ENCODE assay signal across 13 cellular contexts in genomic region chr15:31357148-31357547, GRCh38. TPM values are rescaled to one million over a fixed set of nuclear protein-coding genes. Genes with fewer than 3 reads are reported as not detected.
DNase-seq lines count a peak whose midpoint lies in the region; ATAC-seq and TF ChIP-seq lines count a peak whose summit lies in the region.
"Had no signal": no experiment of that assay in that cellular context is flagged by ENCODE, and none has a peak within 500 bp of the region (broad histone marks: within the 10 kb centered on the region; RNA-seq: fewer than 3 reads in every experiment).

No MANE protein-coding gene starts in this region.

- peaks cover 8% of the 10 kb centered on the region for H3K9me3 Mint-ChIP-seq in activated CD4-positive, alpha-beta T cell treated with anti-CD3 and anti-CD28 coated beads for 36 hours (ENCODE audit: low read depth)
- no peaks in the 10 kb centered on the region for H3K9me3 Mint-ChIP-seq in stimulated activated memory B cell treated with anti-CD40 and anti-IgM and Interleukin-4, amounts not matched to agents 10 μg/mL and 1 μg/mL and 100 μg/mL, for 72 hours

- H4K5ac ChIP-seq in mesendoderm (ENCODE audit: low read length), result no peak overlapping the region

- POLR2A ChIA-PET in activated CD4-positive, alpha-beta T cell treated with anti-CD3 and anti-CD28 coated beads for 36 hours (lab: Charles Lee), result interaction anchor here (0.8 to 1.5 kb wide), 7 partner anchors 9 to 102 kb away, joined by 3 to 6 read pairs (median 4); no protein-coding TSS in a partner anchor

- peaks cover 48% of the 10 kb centered on the region for H3K36me3 Mint-ChIP-seq in activated CD4-positive, alpha-beta T cell treated with anti-CD3 and anti-CD28 coated beads for 36 hours (ENCODE audit: low read depth)
- H3K36me3 Mint-ChIP-seq in stimulated activated memory B cell treated with anti-CD40 and anti-IgM and Interleukin-4, amounts not matched to agents 10 μg/mL and 1 μg/mL and 100 μg/mL, for 72 hours, result peaks cover 32% of the 10 kb centered on the region

- no peak overlapping the region for H2BK5ac ChIP-seq in mesendoderm (ENCODE audit: low read length)

- H3K4me2 ChIP-seq in OCI-LY1 (ENCODE audit: low read length) (peak overlapping the region; percentile 62), mesendoderm (ENCODE audit: low read length) (no peak overlapping the region)

- no peaks in the 10 kb centered on the region for H3K9me3 ChIP-seq in OCI-LY1 (ENCODE audit: low read length)
- H3K9me3 ChIP-seq: thoracic aorta had no signal

- H3K56ac ChIP-seq in mesendoderm (ENCODE audit: low read length), result no peak overlapping the region

- H3K27ac ChIP-seq in OCI-LY1 (ENCODE audit: low read depth, low read length, poor library complexity, severe bottlenecking) (peak overlapping the region; percentile 98), dorsolateral prefrontal cortex (peak overlapping the region in 52 of 59 donors; percentile 13 to 100 (median 91)), mesendoderm (ENCODE audit: low read depth, low read length) (no peak overlapping the region)

- peaks cover 36% of the 10 kb centered on the region for H3K79me1 ChIP-seq in mesendoderm (ENCODE audit: low read length)

- peaks cover 99% of the 10 kb centered on the region for H3K4me1 Mint-ChIP-seq in activated CD4-positive, alpha-beta T cell treated with anti-CD3 and anti-CD28 coated beads for 36 hours
- peaks cover 99% of the 10 kb centered on the region for H3K4me1 Mint-ChIP-seq in stimulated activated memory B cell treated with anti-CD40 and anti-IgM and Interleukin-4, amounts not matched to agents 10 μg/mL and 1 μg/mL and 100 μg/mL, for 72 hours

- no peak for TF ChIP-seq CTCF in OCI-LY1 (IDR thresholded peaks at IDR 0.05; ENCODE audit: low read length)
- no peak for TF ChIP-seq CTCF in dorsolateral prefrontal cortex (IDR thresholded peaks at IDR 0.05 in 54 of 56, conservative IDR thresholded peaks at IDR 0.05 in 2 of 56; ENCODE audit: low read depth in 1 of 56, partially characterized antibody in 56 of 56)

- intact Hi-C loops in activated CD4-positive, alpha-beta T cell treated with anti-CD3 and anti-CD28 coated beads for 36 hours (cut with DNase I, micrococcal nuclease), result no loop called here
- intact Hi-C loops in dorsolateral prefrontal cortex (cut with DNase I), result no loop called here

- no peak overlapping the region for H3K23ac ChIP-seq in mesendoderm (ENCODE audit: low read length)

- no peak for ATAC-seq in activated CD4-positive, alpha-beta T cell treated with anti-CD3 and anti-CD28 coated beads for 36 hours
- no peak for ATAC-seq in stimulated activated memory B cell treated with anti-CD40 and anti-IgM and Interleukin-4, amounts not matched to agents 10 μg/mL and 1 μg/mL and 100 μg/mL, for 72 hours
- no peak for ATAC-seq in HG03095 (IDR thresholded peaks at IDR 0.05; ENCODE audit: unreplicated experiment)

- H3K36me3 ChIP-seq in OCI-LY1 (ENCODE audit: insufficient read depth, low read length), result peaks cover 16% of the 10 kb centered on the region; the same call in 1 of the 2 replicates
- H3K36me3 ChIP-seq in mesendoderm (ENCODE audit: control insufficient read depth, insufficient read depth, low read length), result no peaks in the 10 kb centered on the region

- H3K4me3 ChIP-seq in OCI-LY1 (ENCODE audit: low read depth, low read length, poor library complexity, severe bottlenecking) (peak overlapping the region; percentile 27), dorsolateral prefrontal cortex (no peak overlapping the region), mesendoderm (ENCODE audit: low read length) (no peak overlapping the region)
- H3K4me3 ChIP-seq: thoracic aorta had no signal

- H2BK15ac ChIP-seq in mesendoderm (replicated peaks; ENCODE audit: low read depth), result no peak overlapping the region

- H4K20me1 ChIP-seq in OCI-LY1 (ENCODE audit: insufficient read depth, low read length), result no peaks in the 10 kb centered on the region

- no peak overlapping the region for H3K4ac ChIP-seq in mesendoderm (ENCODE audit: low read depth, low read length)

- H2BK120ac ChIP-seq in mesendoderm (ENCODE audit: low read depth, low read length), result no peak overlapping the region

- no peaks in the 10 kb centered on the region for H3K9me2 ChIP-seq in OCI-LY1 (ENCODE audit: low read depth, low read length)

- no peak overlapping the region for H3K18ac ChIP-seq in mesendoderm (ENCODE audit: low read length)

- CTCF ChIA-PET in activated CD4-positive, alpha-beta T cell treated with anti-CD3 and anti-CD28 coated beads for 36 hours (lab: Charles Lee), result interaction anchor here (0.9 to 4.9 kb wide), 8 partner anchors 9 to 133 kb away, joined by 3 to 28 read pairs (median 6); no protein-coding TSS in a partner anchor

- no CpG with 5 or more reads among the region's 13 CpGs for WGBS in mesendoderm (ENCODE audit: extremely low coverage, insufficient coverage, low lambda C conversion rate)

- no peak overlapping the region for H4K8ac ChIP-seq in mesendoderm (ENCODE audit: low read depth, low read length)

- DNase-seq in activated CD4-positive, alpha-beta T cell treated with anti-CD3 and anti-CD28 coated beads for 36 hours, result peak; percentile 59
- DNase-seq in activated CD4-positive, alpha-beta T cell treated with anti-CD3 and anti-CD28 coated beads for 4 hours, result no peak
- DNase-seq in dorsolateral prefrontal cortex (no peak), mesendoderm (no peak), midbrain (lab: John Stamatoyannopoulos, UW) (no peak)
- DNase-seq: anterior cingulate cortex, mesenchymal stem cell, NCI-H774, T1000 had no signal

- H3K9ac ChIP-seq in OCI-LY1 (ENCODE audit: low read length) (peak overlapping the region; percentile 51; the same call in 1 of the 2 replicates), mesendoderm (ENCODE audit: low read length) (no peak overlapping the region)

- no peaks in the 10 kb centered on the region for H3K27me3 ChIP-seq in OCI-LY1 (ENCODE audit: insufficient read depth, low read length)
- H3K27me3 ChIP-seq in dorsolateral prefrontal cortex, result no peaks in the 10 kb centered on the region
- no peaks in the 10 kb centered on the region for H3K27me3 ChIP-seq in mesendoderm (ENCODE audit: insufficient read depth, low read length, poor library complexity)

- H3K27me3 Mint-ChIP-seq in activated CD4-positive, alpha-beta T cell treated with anti-CD3 and anti-CD28 coated beads for 36 hours, result no peaks in the 10 kb centered on the region
- no peaks in the 10 kb centered on the region for H3K27me3 Mint-ChIP-seq in stimulated activated memory B cell treated with anti-CD40 and anti-IgM and Interleukin-4, amounts not matched to agents 10 μg/mL and 1 μg/mL and 100 μg/mL, for 72 hours

- H2AK5ac ChIP-seq in mesendoderm (ENCODE audit: low read length), result no peak overlapping the region

- H3K27ac Mint-ChIP-seq in activated CD4-positive, alpha-beta T cell treated with anti-CD3 and anti-CD28 coated beads for 36 hours, result peak overlapping the region; percentile 97
- H3K27ac Mint-ChIP-seq in stimulated activated memory B cell treated with anti-CD40 and anti-IgM and Interleukin-4, amounts not matched to agents 10 μg/mL and 1 μg/mL and 100 μg/mL, for 72 hours, result peak overlapping the region; percentile 74

- no peak overlapping the region for H2AFZ ChIP-seq in OCI-LY1 (ENCODE audit: low read length)

- H3K79me2 ChIP-seq in OCI-LY1 (ENCODE audit: insufficient read depth, low read length), result peaks cover 78% of the 10 kb centered on the region
- H3K79me2 ChIP-seq in mesendoderm (ENCODE audit: control insufficient read depth, insufficient read depth, low read length), result peaks cover 12% of the 10 kb centered on the region

- H3F3A ChIP-seq in OCI-LY1 (ENCODE audit: insufficient read depth, low read length), result 0 out of 2 replicates have a peak, but pooled peaks cover 4% of the 10 kb centered on the region

- H3K4me1 ChIP-seq in OCI-LY1 (ENCODE audit: insufficient read depth, low read length, severe bottlenecking), result peaks cover 98% of the 10 kb centered on the region
- H3K4me1 ChIP-seq in mesendoderm (ENCODE audit: control insufficient read depth, low read depth, low read length), result peaks cover 13% of the 10 kb centered on the region

- H3K4me3 Mint-ChIP-seq in activated CD4-positive, alpha-beta T cell treated with anti-CD3 and anti-CD28 coated beads for 36 hours, result peak overlapping the region; percentile 68
- peak overlapping the region; percentile 70 for H3K4me3 Mint-ChIP-seq in stimulated activated memory B cell treated with anti-CD40 and anti-IgM and Interleukin-4, amounts not matched to agents 10 μg/mL and 1 μg/mL and 100 μg/mL, for 72 hours

RNA-seq across cellular contexts. Expression of gene KLF13, which starts 30.5 kb away (rescaled TPM):
- total RNA-seq in activated CD4-positive, alpha-beta T cell treated with anti-CD3 and anti-CD28 coated beads for 36 hours, result 100 to 1,000 TPM; 147 to 212 TPM
- total RNA-seq in dorsolateral prefrontal cortex, result 100 to 1,000 TPM in 101 of 120 experiments, 10 to 100 TPM in 19; 73.4 to 179 (median 116) TPM
- polyA plus RNA-seq in mesendoderm (2013, experiment 1 of 2), result 28.4 TPM
- 29.2 TPM for polyA plus RNA-seq in mesendoderm (2013, experiment 2 of 2)
